ENCODE assay signal across 20 cellular contexts in genomic region chr2:67841711-67842110, GRCh38.
DNase-seq lines count a peak whose midpoint lies in the region; ATAC-seq, FAIRE-seq and TF ChIP-seq lines count a peak whose summit lies in the region.
"Had no signal": no experiment of that assay in that cellular context is flagged by ENCODE, and none has a peak within 500 bp of the region (broad histone marks: within the 10 kb centered on the region; RNA-seq: fewer than 3 reads in every experiment).

No MANE protein-coding gene starts in this region.

- no peak for FAIRE-seq in H1 (lab: Jason Lieb, UNC)
- FAIRE-seq: GM12878, HTR-8/SVneo had no signal

- no TSS peak for BruUV-seq in IMR-90 (replicated peaks; lab: Mats Ljungman, UMichigan)

- DNase-seq in IMR-90 (no peak), H1 (ENCODE audit: low read depth in 1 of 2, low spot score in 2 of 2) (no peak), kidney tubule cell (ENCODE audit: low spot score) (peak; percentile 16), renal cortical epithelial cell (ENCODE audit: low read depth) (peak; percentile 28), NCI-H2029 (lab: John Stamatoyannopoulos, UW) (no peak), endodermal cell (no peak), NCI-H2227 treated with DMSO at 0.1 percent for 48 hours (lab: John Stamatoyannopoulos, UW) (no peak)
- DNase-seq: Calu3; CD8-positive, alpha-beta T cell; DMS79 treated with DMSO at 0.1 percent for 48 hours; GM23248; H7; HFFc6 had no signal

- H2AK5ac ChIP-seq in IMR-90 (ENCODE audit: low read depth, low read length): peak overlapping the region; percentile 81
- H2AK5ac ChIP-seq in H1 (ENCODE audit: low read depth, low read length): no peak overlapping the region

- H2AFZ ChIP-seq in IMR-90 (replicated peaks; ENCODE audit: low read length, poor library complexity) (no peak overlapping the region), H1 (ENCODE audit: low read length) (no peak overlapping the region)
- H2AFZ ChIP-seq: GM23248 had no signal

- H3K4me1 Mint-ChIP-seq in endodermal cell: peaks cover 11% of the 10 kb centered on the region
- H3K4me1 Mint-ChIP-seq: B cell had no signal

- peaks cover 4% of the 10 kb centered on the region; the same call in 1 of the 2 replicates for H3K9me1 ChIP-seq in IMR-90 (ENCODE audit: insufficient read depth, low read length)

- H3K9ac ChIP-seq in IMR-90 (ENCODE audit: low read depth, low read length) (no peak overlapping the region), H1 (replicated peaks in 1 of 4; ENCODE audit: extremely low read depth in 1 of 4, low read depth in 3 of 4, low read length in 3 of 4) (no peak overlapping the region), endodermal cell (ENCODE audit: extremely low read depth, low read length, poor library complexity, severe bottlenecking) (no peak overlapping the region)
- H3K9ac ChIP-seq: BLaER1 treated with 17β-estradiol and CSF1 and Interleukin-3, amounts not matched to agents 10 nM and 100 nM; GM23248 had no signal

- intact Hi-C loops in IMR-90 (cut with micrococcal nuclease): loop anchor here (2.0 to 10.0 kb wide), 7 partner anchors 109 to 1827 kb away; partner anchors contain the start of gene MEIS1

- H3K27ac ChIP-seq in IMR-90 (ENCODE audit: insufficient read depth, low read length) (no peak overlapping the region), H1 (ENCODE audit: low read depth, low read length) (no peak overlapping the region), endodermal cell (ENCODE audit: low read depth, low read length) (no peak overlapping the region)
- H3K27ac ChIP-seq: BLaER1 treated with 17β-estradiol and CSF1 and Interleukin-3, amounts not matched to agents 10 nM and 100 nM; GM23248 had no signal

- H3K23me2 ChIP-seq in H1 (ENCODE audit: low read depth, low read length): no peaks in the 10 kb centered on the region

- H3K4me1 ChIP-seq in IMR-90 (ENCODE audit: control insufficient read depth, insufficient read depth, low read length): peaks cover 9% of the 10 kb centered on the region
- H3K4me1 ChIP-seq in H1 (replicated peaks in 1 of 4; ENCODE audit: control insufficient read depth in 3 of 4, insufficient read depth in 4 of 4, low read length in 3 of 4): peaks cover 0 to 8% (median 0%) of the 10 kb centered on the region in 4 experiments; a peak in 2 of 7 replicates
- H3K4me1 ChIP-seq in endodermal cell (ENCODE audit: control insufficient read depth, insufficient read depth, low read length): peaks cover 5% of the 10 kb centered on the region

- ATAC-seq in IMR-90 (ENCODE audit: low read depth) (no peak), GM21825 (IDR thresholded peaks at IDR 0.05; ENCODE audit: unreplicated experiment) (no peak)
- ATAC-seq: CD8-positive, alpha-beta T cell; GM12878; HCT116 had no signal

- H3K27ac Mint-ChIP-seq in endodermal cell: no peak overlapping the region
- H3K27ac Mint-ChIP-seq: B cell; CD8-positive, alpha-beta T cell; HFFc6; IgD-negative memory B cell had no signal

- no peak overlapping the region for H2AK9ac ChIP-seq in IMR-90 (replicated peaks; ENCODE audit: low read depth, low read length, poor library complexity)

- H3K23ac ChIP-seq in IMR-90 (ENCODE audit: low read depth, low read length): no peak overlapping the region
- no peak overlapping the region for H3K23ac ChIP-seq in H1 (ENCODE audit: insufficient read length)

- CTCF ChIA-PET in IMR-90 (lab: Yijun Ruan, JAX) (interaction anchor here (0.6 to 2.1 kb wide), 4 partner anchors 108 to 191 kb away, joined by 3 to 12 read pairs (median 4); no protein-coding TSS in a partner anchor), H1 (lab: Charles Lee; ENCODE audit: partially characterized antibody) (interaction anchor here (0.7 to 10.6 kb wide), 11 partner anchors 10 to 604 kb away, joined by 3 to 96 read pairs (median 4); no protein-coding TSS in a partner anchor)

- H2BK5ac ChIP-seq in IMR-90 (ENCODE audit: low read depth, low read length, poor library complexity, severe bottlenecking) (no peak overlapping the region), H1 (ENCODE audit: low read depth, low read length) (no peak overlapping the region)

- TF ChIP-seq RAD21 in IMR-90 (IDR thresholded peaks at IDR 0.05; ENCODE audit: low read length) (no peak), H1 (IDR thresholded peaks at IDR 0.05 in 1 of 2, conservative IDR thresholded peaks at IDR 0.05 in 1 of 2; ENCODE audit: low read depth in 2 of 2, low read length in 2 of 2) (no peak)

- 0 out of 2 replicates have a peak overlapping the region, but pooled peaks have one; percentile 17 for H2BK12ac ChIP-seq in H1 (ENCODE audit: low read depth, low read length)

- TF ChIP-seq CTCF in IMR-90 (conservative IDR thresholded peaks at IDR 0.05; ENCODE audit: low read depth, low read length): no peak
- TF ChIP-seq CTCF in H1 (IDR thresholded peaks at IDR 0.05; ENCODE audit: control extremely low read depth in 1 of 3, insufficient read depth in 1 of 3, low read depth in 1 of 3, low read length in 3 of 3): no peak
- TF ChIP-seq CTCF in endodermal cell (conservative IDR thresholded peaks at IDR 0.05): no peak

- H3K79me1 ChIP-seq in IMR-90 (ENCODE audit: low read depth in 1 of 2, low read length in 2 of 2) (no peaks in the 10 kb centered on the region), H1 (ENCODE audit: low read depth, low read length) (no peaks in the 10 kb centered on the region)

- TF ChIP-seq POLR2A in IMR-90 (IDR thresholded peaks at IDR 0.05; ENCODE audit: low read depth, low read length) (no peak), H1 (IDR thresholded peaks at IDR 0.05; ENCODE audit: control extremely low read depth in 1 of 2, low read depth in 2 of 2, low read length in 2 of 2) (no peak)

- WGBS in IMR-90 (ENCODE audit: extremely low coverage in 2 of 2, insufficient read length in 1 of 2), 2 experiments: no CpG with 5 or more reads among the region's 2 CpGs
- 77% methylated on average over 2 of the region's 2 CpGs; no CpG with 5 or more reads in 1 of the 2 experiments for WGBS in H1 (ENCODE audit: extremely low coverage in 1 of 2, insufficient coverage in 1 of 2, insufficient read length in 1 of 2, insufficient replicate concordance in 2 of 2, low coverage in 1 of 2, low lambda C conversion rate in 2 of 2, missing lambda C conversion rate in 1 of 2), 2 experiments
- 79% methylated on average over 2 of the region's 2 CpGs; no CpG with 5 or more reads in 1 of the 2 experiments for WGBS in endodermal cell (ENCODE audit: insufficient coverage in 1 of 2, insufficient read length in 1 of 2), 2 experiments

- H2BK15ac ChIP-seq in IMR-90 (ENCODE audit: low read depth, low read length): peak overlapping the region; percentile 48; the same call in 1 of the 3 replicates
- H2BK15ac ChIP-seq in H1 (ENCODE audit: low read length): no peak overlapping the region

- no peak overlapping the region for H3K4me2 ChIP-seq in IMR-90 (ENCODE audit: low read depth, low read length)
- H3K4me2 ChIP-seq in H1 (ENCODE audit: insufficient read depth in 1 of 2, low read depth in 2 of 2, low read length in 2 of 2): no peak overlapping the region
- H3K4me2 ChIP-seq: BLaER1 treated with 17β-estradiol and CSF1 and Interleukin-3, amounts not matched to agents 10 nM and 100 nM had no signal

- no peaks in the 10 kb centered on the region for H3K79me2 ChIP-seq in H1 (ENCODE audit: control insufficient read depth in 1 of 2, insufficient read depth in 2 of 2, low read length in 2 of 2)

- no peak overlapping the region for H4K8ac ChIP-seq in IMR-90 (ENCODE audit: low read depth in 2 of 2, low read length in 2 of 2)
- H4K8ac ChIP-seq in H1 (ENCODE audit: extremely low read depth, insufficient read depth, low read length): no peak overlapping the region

- H3K9me3 ChIP-seq in IMR-90 (ENCODE audit: control insufficient read depth, insufficient read depth, low read length): no peaks in the 10 kb centered on the region
- no peaks in the 10 kb centered on the region for H3K9me3 ChIP-seq in H1 (ENCODE audit: insufficient read depth in 2 of 2, low read depth in 1 of 2, low read length in 1 of 2)
- no peaks in the 10 kb centered on the region for H3K9me3 ChIP-seq in endodermal cell (ENCODE audit: control insufficient read depth, low read length)
- H3K9me3 ChIP-seq: BLaER1 treated with 17β-estradiol and CSF1 and Interleukin-3, amounts not matched to agents 10 nM and 100 nM had no signal

- H4K91ac ChIP-seq in IMR-90 (ENCODE audit: insufficient read depth, low read depth, low read length): no peak overlapping the region
- H4K91ac ChIP-seq in H1 (replicated peaks; ENCODE audit: insufficient read length, low read length): no peak overlapping the region

- H3K14ac ChIP-seq in IMR-90 (replicated peaks; ENCODE audit: low read depth, low read length): no peak overlapping the region
- no peak overlapping the region for H3K14ac ChIP-seq in H1 (ENCODE audit: insufficient read length)

- no peak overlapping the region for H3K4me3 Mint-ChIP-seq in endodermal cell
- H3K4me3 Mint-ChIP-seq: B cell; CD8-positive, alpha-beta T cell; HFFc6; IgD-negative memory B cell had no signal

- dilution Hi-C loops in IMR-90 (cut with HindIII; ENCODE audit: low sequenced_read_pairs, unreplicated experiment): no loop called here

- H2BK120ac ChIP-seq in IMR-90 (ENCODE audit: low read depth, low read length) (0 out of 2 replicates have a peak overlapping the region, but pooled peaks have one; percentile 32), H1 (replicated peaks; ENCODE audit: low read depth, low read length) (no peak overlapping the region)

- no peaks in the 10 kb centered on the region for H3K36me3 ChIP-seq in IMR-90 (ENCODE audit: control insufficient read depth, insufficient read depth, low read length)
- no peaks in the 10 kb centered on the region for H3K36me3 ChIP-seq in H1 (ENCODE audit: control insufficient read depth in 2 of 4, insufficient read depth in 4 of 4, low read length in 3 of 4)
- H3K36me3 ChIP-seq in endodermal cell (ENCODE audit: control insufficient read depth, insufficient read depth, low read length): no peaks in the 10 kb centered on the region
- H3K36me3 ChIP-seq: BLaER1 treated with 17β-estradiol and CSF1 and Interleukin-3, amounts not matched to agents 10 nM and 100 nM had no signal

- H4K20me1 ChIP-seq in IMR-90 (ENCODE audit: insufficient read depth, low read length) (no peaks in the 10 kb centered on the region), H1 (replicated peaks in 1 of 2; ENCODE audit: control insufficient read depth in 1 of 2, insufficient read depth in 2 of 2, low read length in 2 of 2) (no peaks in the 10 kb centered on the region)
- H4K20me1 ChIP-seq: BLaER1 treated with 17β-estradiol and CSF1 and Interleukin-3, amounts not matched to agents 10 nM and 100 nM had no signal

- no peak overlapping the region for H3K18ac ChIP-seq in IMR-90 (ENCODE audit: low read depth, low read length)
- H3K18ac ChIP-seq in H1 (ENCODE audit: extremely low read depth, low read length): no peak overlapping the region

- H4K5ac ChIP-seq in IMR-90 (ENCODE audit: low read depth, low read length) (no peak overlapping the region), H1 (ENCODE audit: insufficient read length, low read depth, low read length) (no peak overlapping the region)

- POLR2A ChIA-PET in IMR-90 (lab: Charles Lee; ENCODE audit: unreplicated experiment) (interaction anchor here (0.5 kb wide), 1 partner anchor 1408 kb away, joined by 3 read pairs; no protein-coding TSS in a partner anchor), H1 (lab: Charles Lee; ENCODE audit: partially characterized antibody) (no interaction called here)

- in situ Hi-C loops in IMR-90 (cut with MboI; ENCODE audit: low sequenced_read_pairs): loop anchor here (10.0 to 25.0 kb wide), 4 partner anchors 183 to 1267 kb away; no protein-coding TSS in a partner anchor

- H3K4me3 ChIP-seq in IMR-90 (ENCODE audit: insufficient read depth, low read depth, low read length) (no peak overlapping the region), H1 (ENCODE audit: extremely low read depth in 1 of 4, insufficient read depth in 2 of 4, low read depth in 3 of 4, low read length in 4 of 4) (no peak overlapping the region), endodermal cell (ENCODE audit: low read length) (no peak overlapping the region)
- H3K4me3 ChIP-seq: BLaER1 treated with 17β-estradiol and CSF1 and Interleukin-3, amounts not matched to agents 10 nM and 100 nM; GM12878; GM23248 had no signal

- H3K4ac ChIP-seq in IMR-90 (ENCODE audit: low read depth, low read length) (0 out of 2 replicates have a peak overlapping the region, but pooled peaks have one; percentile 26), H1 (replicated peaks; ENCODE audit: insufficient read length, low read depth, low read length) (no peak overlapping the region)

- no peaks in the 10 kb centered on the region for H3K9me3 Mint-ChIP-seq in endodermal cell
- H3K9me3 Mint-ChIP-seq: CD8-positive, alpha-beta T cell; HFFc6; IgD-negative memory B cell had no signal

- TF ChIP-seq EP300 in H1 (IDR thresholded peaks at IDR 0.05; ENCODE audit: borderline replicate concordance in 1 of 2, low read depth in 2 of 2, low read length in 2 of 2): no peak

- no peaks in the 10 kb centered on the region for H3K27me3 ChIP-seq in IMR-90 (ENCODE audit: control insufficient read depth, insufficient read depth, low read length)
- no peaks in the 10 kb centered on the region for H3K27me3 ChIP-seq in H1 (replicated peaks in 1 of 4; ENCODE audit: control insufficient read depth in 3 of 4, extremely low read depth in 1 of 4, insufficient read depth in 3 of 4, low read length in 3 of 4)
- peaks cover 6% of the 10 kb centered on the region for H3K27me3 ChIP-seq in endodermal cell (ENCODE audit: control insufficient read depth, insufficient read depth, low read length, poor library complexity, severe bottlenecking)
- H3K27me3 ChIP-seq: BLaER1 treated with 17β-estradiol and CSF1 and Interleukin-3, amounts not matched to agents 10 nM and 100 nM had no signal

- H3K27me3 Mint-ChIP-seq in endodermal cell (ENCODE audit: insufficient read depth): peaks cover 21% of the 10 kb centered on the region

- H3K56ac ChIP-seq in IMR-90 (ENCODE audit: extremely low read depth, insufficient read depth, low read length) (no peak overlapping the region), H1 (replicated peaks; ENCODE audit: insufficient read length, low read depth, low read length) (no peak overlapping the region)

- no peaks in the 10 kb centered on the region for H3K36me3 Mint-ChIP-seq in endodermal cell (ENCODE audit: low read depth)
- H3K36me3 Mint-ChIP-seq: CD8-positive, alpha-beta T cell; IgD-negative memory B cell had no signal

- H2BK20ac ChIP-seq in IMR-90 (ENCODE audit: low read depth, low read length) (no peak overlapping the region), H1 (ENCODE audit: low read length) (no peak overlapping the region)

Comparison
In these comparisons a context has a peak if more than half of its experiments do, and no peak if none do; other contexts are left out.
1. DNase-seq: peak in kidney tubule cell (single experiment) and renal cortical epithelial cell (single experiment); none in IMR-90 (single experiment), H1 (0 of 2), NCI-H2029 (single experiment), endodermal cell (single experiment) and NCI-H2227 treated with DMSO at 0.1 percent for 48 hours (single experiment).